Comparison of ENCODE assay signal across 16 cellular contexts in genomic region chr1:39393645-39394044, GRCh38.
DNase-seq lines count a peak whose midpoint lies in the region; ATAC-seq, FAIRE-seq and TF ChIP-seq lines count a peak whose summit lies in the region.
"Had no signal": no experiment of that assay in that cellular context is flagged by ENCODE, and none has a peak within 500 bp of the region (broad histone marks: within the 10 kb centered on the region; RNA-seq: fewer than 3 reads in every experiment).

No MANE protein-coding gene starts in this region.

- TF ChIP-seq CTCF in RWPE2 (IDR thresholded peaks at IDR 0.05; ENCODE audit: poor library complexity, severe bottlenecking): no peak
- no peak for TF ChIP-seq CTCF in D721Med (IDR thresholded peaks at IDR 0.05; ENCODE audit: insufficient read depth, missing control alignments)

- H3K4me3 ChIP-seq in RWPE2 (ENCODE audit: severe bottlenecking) (no peak overlapping the region), right cardiac atrium (ENCODE audit: low read length) (no peak overlapping the region), stomach smooth muscle (ENCODE audit: low read length in 2 of 2) (no peak overlapping the region)
- H3K4me3 ChIP-seq: tibial nerve had no signal

- intact Hi-C loops in right cardiac atrium (cut with DNase I): no loop called here

- peaks cover 54% of the 10 kb centered on the region for H3K36me3 Mint-ChIP-seq in activated T-cell treated with anti-CD3 and anti-CD28 coated beads, Interleukin-2, amount 50 U/mL, for 24 hours (ENCODE audit: low read depth)

- ATAC-seq in RWPE2 (ENCODE audit: low read depth) (no peak), right cardiac atrium (no peak), GM21786 (IDR thresholded peaks at IDR 0.05; ENCODE audit: unreplicated experiment) (no peak), GM18520 (IDR thresholded peaks at IDR 0.05; ENCODE audit: unreplicated experiment) (no peak)
- ATAC-seq: activated CD4-positive, alpha-beta T cell treated with anti-CD3 and anti-CD28 coated beads for 36 hours had no signal

- H3K4me3 Mint-ChIP-seq in activated T-cell treated with anti-CD3 and anti-CD28 coated beads, Interleukin-2, amount 50 U/mL, for 24 hours: no peak overlapping the region
- H3K4me3 Mint-ChIP-seq: activated CD4-positive, alpha-beta T cell treated with anti-CD3 and anti-CD28 coated beads for 36 hours had no signal

- H3K9ac ChIP-seq in stomach smooth muscle (ENCODE audit: low read length in 2 of 2): peak overlapping the region in 1 of 2 donors; percentile 22

- H3K9me3 Mint-ChIP-seq in activated T-cell treated with anti-CD3 and anti-CD28 coated beads, Interleukin-2, amount 50 U/mL, for 24 hours: no peaks in the 10 kb centered on the region

- H3K9me3 ChIP-seq in RWPE2 (ENCODE audit: severe bottlenecking): no peaks in the 10 kb centered on the region
- no peaks in the 10 kb centered on the region for H3K9me3 ChIP-seq in right cardiac atrium (ENCODE audit: control insufficient read depth, low read length)
- H3K9me3 ChIP-seq in stomach smooth muscle (ENCODE audit: control insufficient read depth in 2 of 2, low read length in 2 of 2): no peaks in the 10 kb centered on the region
- H3K9me3 ChIP-seq: tibial nerve had no signal

- no peaks in the 10 kb centered on the region for H3K27me3 Mint-ChIP-seq in activated T-cell treated with anti-CD3 and anti-CD28 coated beads, Interleukin-2, amount 50 U/mL, for 24 hours
- H3K27me3 Mint-ChIP-seq: activated CD4-positive, alpha-beta T cell treated with anti-CD3 and anti-CD28 coated beads for 36 hours had no signal

- H3K4me1 ChIP-seq in RWPE2 (ENCODE audit: insufficient read depth, poor library complexity, severe bottlenecking) (peaks cover 67% of the 10 kb centered on the region), right cardiac atrium (ENCODE audit: control insufficient read depth, insufficient read depth, low read length) (peaks cover 31% of the 10 kb centered on the region), stomach smooth muscle (ENCODE audit: control insufficient read depth, insufficient read depth, low read length) (peaks cover 58% of the 10 kb centered on the region)

- no peak for FAIRE-seq in D721Med (lab: Jason Lieb, UNC)
- FAIRE-seq: islet of Langerhans, small intestine had no signal

- peaks cover 76% of the 10 kb centered on the region for H3K4me1 Mint-ChIP-seq in activated T-cell treated with anti-CD3 and anti-CD28 coated beads, Interleukin-2, amount 50 U/mL, for 24 hours (ENCODE audit: low read depth)

- H3K36me3 ChIP-seq in RWPE2 (ENCODE audit: low read depth): peaks cover 13% of the 10 kb centered on the region
- H3K36me3 ChIP-seq in stomach smooth muscle (ENCODE audit: control insufficient read depth in 2 of 2, insufficient read depth in 2 of 2, low read length in 2 of 2): peaks cover 4 to 5% of the 10 kb centered on the region in 2 donors

- H3K27me3 ChIP-seq in RWPE2 (ENCODE audit: insufficient read depth, poor library complexity, severe bottlenecking) (no peaks in the 10 kb centered on the region), right cardiac atrium (ENCODE audit: control insufficient read depth, insufficient read depth) (no peaks in the 10 kb centered on the region), stomach smooth muscle (ENCODE audit: control insufficient read depth in 1 of 2, insufficient read depth in 2 of 2, low read length in 2 of 2) (no peaks in the 10 kb centered on the region)
- H3K27me3 ChIP-seq: tibial nerve had no signal

- 83% methylated on average over 11 of the region's 11 CpGs for WGBS in right cardiac atrium

- H3K27ac ChIP-seq in RWPE2 (ENCODE audit: poor library complexity, severe bottlenecking) (peak overlapping the region; percentile 91), right cardiac atrium (ENCODE audit: low read length) (peak overlapping the region; percentile 82), stomach smooth muscle (ENCODE audit: low read length) (peak overlapping the region; percentile 58)

- peak overlapping the region; percentile 66 for H3K27ac Mint-ChIP-seq in activated T-cell treated with anti-CD3 and anti-CD28 coated beads, Interleukin-2, amount 50 U/mL, for 24 hours
- H3K27ac Mint-ChIP-seq: activated CD4-positive, alpha-beta T cell treated with anti-CD3 and anti-CD28 coated beads for 36 hours had no signal

- DNase-seq in activated T-cell treated with anti-CD3 and anti-CD28 coated beads, Interleukin-2, amount 50 U/mL, for 24 hours: no peak
- DNase-seq in activated T-cell treated with anti-CD3 and anti-CD28 coated beads for 4 hours (no peak), RWPE2 (ENCODE audit: low spot score) (no peak), right cardiac atrium (no peak), D721Med (ENCODE audit: insufficient read length, low spot score) (no peak)
- DNase-seq: activated CD4-positive, alpha-beta T cell treated with anti-CD3 and anti-CD28 coated beads for 36 hours; activated gamma-delta T cell treated with Interleukin-2 at 50 U/mL for 16 hours; cortex of kidney; DMS 273 treated with DMSO at 0.1 percent for 48 hours; foreskin fibroblast; small intestine had no signal
